Comparison of ENCODE assay signal across 1 cellular context in genomic region chr5:64768358-64769312, GRCh38.
TF ChIP-seq lines count a peak whose summit lies in the region.

A gene with protein sequence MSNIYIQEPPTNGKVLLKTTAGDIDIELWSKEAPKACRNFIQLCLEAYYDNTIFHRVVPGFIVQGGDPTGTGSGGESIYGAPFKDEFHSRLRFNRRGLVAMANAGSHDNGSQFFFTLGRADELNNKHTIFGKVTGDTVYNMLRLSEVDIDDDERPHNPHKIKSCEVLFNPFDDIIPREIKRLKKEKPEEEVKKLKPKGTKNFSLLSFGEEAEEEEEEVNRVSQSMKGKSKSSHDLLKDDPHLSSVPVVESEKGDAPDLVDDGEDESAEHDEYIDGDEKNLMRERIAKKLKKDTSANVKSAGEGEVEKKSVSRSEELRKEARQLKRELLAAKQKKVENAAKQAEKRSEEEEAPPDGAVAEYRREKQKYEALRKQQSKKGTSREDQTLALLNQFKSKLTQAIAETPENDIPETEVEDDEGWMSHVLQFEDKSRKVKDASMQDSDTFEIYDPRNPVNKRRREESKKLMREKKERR (plus strand): TSS chr5:64768930. CDS start chr5:64769147, 217 bp downstream.
SREK1IP1 (minus strand) TSS chr5:64768691; CDS start chr5:64768517, 174 bp downstream.

TF ChIP-seq in K562, 482 proteins besides CTCF, POLR2A, EP300 and RAD21 (continued from another document and continues in another):
- TF ChIP-seq MBD1 (CRISPR knock-in tag; IDR thresholded peaks at IDR 0.05), result no peak
- TF ChIP-seq ZNF639 (CRISPR knock-in tag; conservative IDR thresholded peaks at IDR 0.05 in 1 of 2, IDR thresholded peaks at IDR 0.05 in 1 of 2), result no peak
- TF ChIP-seq KAT2B (IDR thresholded peaks at IDR 0.05; ENCODE audit: low read depth, low read length), result no peak
- TF ChIP-seq, protein P1, sequence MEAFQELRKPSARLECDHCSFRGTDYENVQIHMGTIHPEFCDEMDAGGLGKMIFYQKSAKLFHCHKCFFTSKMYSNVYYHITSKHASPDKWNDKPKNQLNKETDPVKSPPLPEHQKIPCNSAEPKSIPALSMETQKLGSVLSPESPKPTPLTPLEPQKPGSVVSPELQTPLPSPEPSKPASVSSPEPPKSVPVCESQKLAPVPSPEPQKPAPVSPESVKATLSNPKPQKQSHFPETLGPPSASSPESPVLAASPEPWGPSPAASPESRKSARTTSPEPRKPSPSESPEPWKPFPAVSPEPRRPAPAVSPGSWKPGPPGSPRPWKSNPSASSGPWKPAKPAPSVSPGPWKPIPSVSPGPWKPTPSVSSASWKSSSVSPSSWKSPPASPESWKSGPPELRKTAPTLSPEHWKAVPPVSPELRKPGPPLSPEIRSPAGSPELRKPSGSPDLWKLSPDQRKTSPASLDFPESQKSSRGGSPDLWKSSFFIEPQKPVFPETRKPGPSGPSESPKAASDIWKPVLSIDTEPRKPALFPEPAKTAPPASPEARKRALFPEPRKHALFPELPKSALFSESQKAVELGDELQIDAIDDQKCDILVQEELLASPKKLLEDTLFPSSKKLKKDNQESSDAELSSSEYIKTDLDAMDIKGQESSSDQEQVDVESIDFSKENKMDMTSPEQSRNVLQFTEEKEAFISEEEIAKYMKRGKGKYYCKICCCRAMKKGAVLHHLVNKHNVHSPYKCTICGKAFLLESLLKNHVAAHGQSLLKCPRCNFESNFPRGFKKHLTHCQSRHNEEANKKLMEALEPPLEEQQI (IDR thresholded peaks at IDR 0.05), result peak; percentile 87
- TF ChIP-seq RBM25 (IDR thresholded peaks at IDR 0.05; ENCODE audit: low read depth, low read length, severe bottlenecking), result no peak
- peak; percentile 81 for TF ChIP-seq TFAP4 (CRISPR knock-in tag; IDR thresholded peaks at IDR 0.05; ENCODE audit: borderline replicate concordance)
- TF ChIP-seq AFF1 (IDR thresholded peaks at IDR 0.05; ENCODE audit: low read depth in 1 of 2, partially characterized antibody in 2 of 2), result peak; percentile 21 to 74
- 0 out of 2 replicates have a peak, but pooled peaks have one; percentile 9 for TF ChIP-seq ZBTB33 (CRISPR knock-in tag; IDR thresholded peaks at IDR 0.05)
- no peak for TF ChIP-seq CBFA2T3 (IDR thresholded peaks at IDR 0.05)
- TF ChIP-seq NUFIP1 (IDR thresholded peaks at IDR 0.05; ENCODE audit: partially characterized antibody), result no peak
- 0 out of 2 replicates have a peak, but pooled peaks have one; percentile 23 for TF ChIP-seq ZBTB17 (CRISPR knock-in tag; IDR thresholded peaks at IDR 0.05)
- TF ChIP-seq HCFC1 (IDR thresholded peaks at IDR 0.05; ENCODE audit: low read depth, low read length), result peak; percentile 82
- TF ChIP-seq BRD9 (IDR thresholded peaks at IDR 0.05; ENCODE audit: low read depth, partially characterized antibody), result no peak
- peak; percentile 43; the same call in 1 of the 2 replicates for TF ChIP-seq HMGXB4 (CRISPR knock-in tag; IDR thresholded peaks at IDR 0.05)
- no peak for TF ChIP-seq FOSL1 (tag; conservative IDR thresholded peaks at IDR 0.05)
- TF ChIP-seq MLX (CRISPR knock-in tag; conservative IDR thresholded peaks at IDR 0.05), result no peak
- TF ChIP-seq ZNF395 (CRISPR knock-in tag; IDR thresholded peaks at IDR 0.05), result peak; percentile 67; the same call in 1 of the 2 replicates
- TF ChIP-seq ZNF444 (CRISPR knock-in tag; IDR thresholded peaks at IDR 0.05), result no peak
- TF ChIP-seq ZNF668 (CRISPR knock-in tag; IDR thresholded peaks at IDR 0.05), result no peak
- TF ChIP-seq DIDO1 (tag; IDR thresholded peaks at IDR 0.05; ENCODE audit: low read depth), result peak; percentile 89
- no peak for TF ChIP-seq ATF1 (CRISPR knock-in tag; IDR thresholded peaks at IDR 0.05)
- TF ChIP-seq ATF1 (tag; IDR thresholded peaks at IDR 0.05), result peak; percentile 80
- TF ChIP-seq PHTF2 (CRISPR knock-in tag; IDR thresholded peaks at IDR 0.05), result no peak
- TF ChIP-seq SIX5 (IDR thresholded peaks at IDR 0.05; ENCODE audit: borderline replicate concordance in 1 of 2, insufficient read depth in 1 of 2, low read depth in 1 of 2, low read length in 2 of 2), result peak; percentile 50 to 72; a peak in 3 of 4 replicates
- TF ChIP-seq IRF2 (CRISPR knock-in tag; IDR thresholded peaks at IDR 0.05), result no peak
- no peak for TF ChIP-seq NR4A1 (CRISPR knock-in tag; IDR thresholded peaks at IDR 0.05)
- TF ChIP-seq NR4A1 (tag; IDR thresholded peaks at IDR 0.05), result peak; percentile 54; the same call in 1 of the 2 replicates
- peak; percentile 91 for TF ChIP-seq BCLAF1 (IDR thresholded peaks at IDR 0.05; ENCODE audit: borderline replicate concordance in 1 of 2, control insufficient read depth in 1 of 2, low read depth in 2 of 2, low read length in 1 of 2)
- peak; percentile 78 for TF ChIP-seq POLR2H (tag; IDR thresholded peaks at IDR 0.05; ENCODE audit: low read depth)
- no peak for TF ChIP-seq TFE3 (CRISPR knock-in tag; IDR thresholded peaks at IDR 0.05)
